ENCODE assay signal across 8 cellular contexts in genomic region chr19:6392219-6393073, GRCh38. TPM values are rescaled to one million over a fixed set of nuclear protein-coding genes. Genes with fewer than 3 reads are reported as not detected.
DNase-seq lines count a peak whose midpoint lies in the region; ATAC-seq lines count a peak whose summit lies in the region.

No MANE protein-coding gene starts in this region.

- H3K4me1 Mint-ChIP-seq in activated naive CD4-positive, alpha-beta T cell treated with anti-CD3 and anti-CD28 coated beads, Interleukin-2, amount 50 U/mL, for 24 hours, result peaks cover 21% of the 10 kb centered on the region
- peaks cover 30% of the 10 kb centered on the region for H3K4me1 Mint-ChIP-seq in activated CD8-positive, alpha-beta T cell treated with anti-CD3 and anti-CD28 coated beads, Interleukin-2, amount 10 ng/mL, durations not matched to agents 7 days and 5 days (ENCODE audit: low read depth)

- peaks cover 7% of the 10 kb centered on the region for H3K4me1 ChIP-seq in thymus (ENCODE audit: control insufficient read depth, insufficient read depth, low read length)

- no peaks in the 10 kb centered on the region for H3K9me3 ChIP-seq in thymus (ENCODE audit: control insufficient read depth)

- DNase-seq in activated naive CD4-positive, alpha-beta T cell treated with Interleukin-2 at 50 U/mL for 16 hours, result no peak
- DNase-seq in activated CD8-positive, alpha-beta T cell treated with anti-CD3 and anti-CD28 coated beads, Interleukin-2, amount 10 ng/mL, durations not matched to agents 7 days and 5 days, result no peak
- peak; percentile 3 for DNase-seq in iPS-NIHi11 (ENCODE audit: low spot score)
- no peak for DNase-seq in stimulated activated CD4-positive, alpha-beta T cell treated with anti-CD3 and anti-CD28 coated beads, Interleukin-4, amount 100 ng/mL, for 1 hour
- no peak for DNase-seq in NCI-H1436 (lab: John Stamatoyannopoulos, UW)
- DNase-seq in stimulated activated CD4-positive, alpha-beta T cell treated with anti-CD3 and anti-CD28 coated beads, Interleukin-4, amount 100 ng/mL, for 24 hours, result no peak

- no peaks in the 10 kb centered on the region for H3K27me3 Mint-ChIP-seq in activated naive CD4-positive, alpha-beta T cell treated with anti-CD3 and anti-CD28 coated beads, Interleukin-2, amount 50 U/mL, for 24 hours
- no peaks in the 10 kb centered on the region for H3K27me3 Mint-ChIP-seq in activated CD8-positive, alpha-beta T cell treated with anti-CD3 and anti-CD28 coated beads, Interleukin-2, amount 10 ng/mL, durations not matched to agents 7 days and 5 days (ENCODE audit: low read depth)

- H3K4me3 ChIP-seq in thymus (ENCODE audit: low read length), result peak overlapping the region; percentile 54

- peaks cover 5% of the 10 kb centered on the region for H3K36me3 Mint-ChIP-seq in activated naive CD4-positive, alpha-beta T cell treated with anti-CD3 and anti-CD28 coated beads, Interleukin-2, amount 50 U/mL, for 24 hours
- peaks cover 35% of the 10 kb centered on the region for H3K36me3 Mint-ChIP-seq in activated CD8-positive, alpha-beta T cell treated with anti-CD3 and anti-CD28 coated beads, Interleukin-2, amount 10 ng/mL, durations not matched to agents 7 days and 5 days (ENCODE audit: low read depth)

- peak overlapping the region; percentile 72 for H3K27ac ChIP-seq in thymus (ENCODE audit: low read depth)

- peak overlapping the region; percentile 97 for H3K27ac Mint-ChIP-seq in activated naive CD4-positive, alpha-beta T cell treated with anti-CD3 and anti-CD28 coated beads, Interleukin-2, amount 50 U/mL, for 24 hours
- peak overlapping the region; percentile 96 for H3K27ac Mint-ChIP-seq in activated CD8-positive, alpha-beta T cell treated with anti-CD3 and anti-CD28 coated beads, Interleukin-2, amount 10 ng/mL, durations not matched to agents 7 days and 5 days

- POLR2A ChIA-PET in activated CD8-positive, alpha-beta T cell treated with anti-CD3 and anti-CD28 coated beads, Interleukin-2, amount 10 ng/mL, durations not matched to agents 7 days and 5 days (lab: Charles Lee), result interaction anchor here (0.7 to 2.1 kb wide), 3 partner anchors 20 to 32 kb away, joined by 4 to 9 read pairs (median 7); partner anchors contain the start of genes ALKBH7 and KHSRP

- peaks cover 19% of the 10 kb centered on the region for H3K36me3 ChIP-seq in thymus (ENCODE audit: control insufficient read depth, insufficient read depth)

- whole genome bisulfite sequencing in thymus, result 9% methylated on average over 30 of the region's 30 CpGs

- H3K4me3 Mint-ChIP-seq in activated naive CD4-positive, alpha-beta T cell treated with anti-CD3 and anti-CD28 coated beads, Interleukin-2, amount 50 U/mL, for 24 hours, result peak overlapping the region; percentile 96
- H3K4me3 Mint-ChIP-seq in activated CD8-positive, alpha-beta T cell treated with anti-CD3 and anti-CD28 coated beads, Interleukin-2, amount 10 ng/mL, durations not matched to agents 7 days and 5 days, result peak overlapping the region; percentile 96

- H3K27me3 ChIP-seq in thymus (ENCODE audit: control insufficient read depth, insufficient read depth), result no peaks in the 10 kb centered on the region

- CTCF ChIA-PET in activated CD8-positive, alpha-beta T cell treated with anti-CD3 and anti-CD28 coated beads, Interleukin-2, amount 10 ng/mL, durations not matched to agents 7 days and 5 days (lab: Charles Lee), result interaction anchor here (1.1 to 1.6 kb wide), 2 partner anchors 20 to 30 kb away, joined by 3 to 4 read pairs; partner anchors contain the start of gene ALKBH7

- H3K9me3 Mint-ChIP-seq in activated naive CD4-positive, alpha-beta T cell treated with anti-CD3 and anti-CD28 coated beads, Interleukin-2, amount 50 U/mL, for 24 hours, result no peaks in the 10 kb centered on the region
- H3K9me3 Mint-ChIP-seq in activated CD8-positive, alpha-beta T cell treated with anti-CD3 and anti-CD28 coated beads, Interleukin-2, amount 10 ng/mL, durations not matched to agents 7 days and 5 days (ENCODE audit: insufficient read depth), result no peaks in the 10 kb centered on the region

- peak; percentile 5 for ATAC-seq in activated CD8-positive, alpha-beta T cell treated with anti-CD3 and anti-CD28 coated beads, Interleukin-2, amount 10 ng/mL, durations not matched to agents 7 days and 5 days

RNA-seq across cellular contexts. Expression of gene GTF2F1, which starts 0.5 kb away (rescaled TPM):
- 10 to 100 TPM; 71.2 to 71.5 TPM for total RNA-seq in activated CD8-positive, alpha-beta T cell treated with anti-CD3 and anti-CD28 coated beads, Interleukin-2, amount 10 ng/mL, durations not matched to agents 7 days and 5 days
- polyA plus RNA-seq in thymus, result 41.5 TPM

RNA-seq across cellular contexts. Expression of gene PSPN, which starts 16.7 kb away (rescaled TPM):
- total RNA-seq in activated CD8-positive, alpha-beta T cell treated with anti-CD3 and anti-CD28 coated beads, Interleukin-2, amount 10 ng/mL, durations not matched to agents 7 days and 5 days, result 1 to 10 TPM; 2.1 to 2.6 TPM
- 1.0 TPM for polyA plus RNA-seq in thymus

RNA-seq across cellular contexts. Expression of gene ALKBH7, which starts 19.9 kb away (rescaled TPM):
- total RNA-seq in activated CD8-positive, alpha-beta T cell treated with anti-CD3 and anti-CD28 coated beads, Interleukin-2, amount 10 ng/mL, durations not matched to agents 7 days and 5 days, result 10 to 100 TPM; 46.1 to 48.8 TPM
- 66.5 TPM for polyA plus RNA-seq in thymus

RNA-seq across cellular contexts. Expression of gene CLPP, which starts 31.1 kb away (rescaled TPM):
- 100 to 1,000 TPM; 142 to 160 TPM for total RNA-seq in activated CD8-positive, alpha-beta T cell treated with anti-CD3 and anti-CD28 coated beads, Interleukin-2, amount 10 ng/mL, durations not matched to agents 7 days and 5 days
- polyA plus RNA-seq in thymus, result 88.4 TPM

RNA-seq across cellular contexts. Expression of gene KHSRP, which starts 32.2 kb away (rescaled TPM):
- total RNA-seq in activated CD8-positive, alpha-beta T cell treated with anti-CD3 and anti-CD28 coated beads, Interleukin-2, amount 10 ng/mL, durations not matched to agents 7 days and 5 days, result 100 to 1,000 TPM; 345 to 354 TPM
- 93.1 TPM for polyA plus RNA-seq in thymus
